In the genomic region with DNA sequence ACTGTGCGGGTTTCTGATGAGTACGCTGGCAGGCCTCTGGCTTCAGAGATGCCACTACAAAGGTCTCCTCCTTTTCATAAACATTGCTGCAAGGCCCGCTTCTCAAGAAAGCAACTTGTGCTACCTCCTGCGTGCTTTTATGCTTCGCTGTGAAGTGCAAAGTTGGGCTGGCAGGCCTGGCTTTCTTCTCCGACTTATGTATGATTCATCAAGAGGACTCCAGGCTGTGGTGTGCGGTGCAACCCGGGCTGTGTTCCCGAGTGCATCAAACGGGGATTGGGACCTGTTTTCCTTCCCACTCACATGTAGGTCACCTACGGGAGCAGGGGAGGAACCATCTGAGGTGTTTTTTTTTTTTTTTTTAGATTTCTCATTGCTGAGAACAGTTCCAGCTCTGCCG, we compare ENCODE assay signal across 18 cellular contexts.
"Had no signal": no experiment of that assay in that cellular context is flagged by ENCODE, and none has a peak within 500 bp of the region (broad histone marks: within the 10 kb centered on the region; RNA-seq: fewer than 3 reads in every experiment).

No MANE protein-coding gene starts in this region.

- H3K4me1 ChIP-seq: colonic mucosa, left ventricle myocardium inferior, lower lobe of right lung, right atrium auricular region, uterus had no signal

- H3K4me1 Mint-ChIP-seq: immature natural killer cell, naive B cell had no signal

- DNase-seq: colonic mucosa; dermis blood vessel endothelial cell; esophagus squamous epithelium; foreskin fibroblast; immature natural killer cell; kidney; left cardiac atrium; left ventricle myocardium inferior; lower lobe of right lung; mesendoderm; naive B cell; small intestine; stimulated activated CD4-positive, alpha-beta T cell treated with anti-CD3 and anti-CD28 coated beads, Interleukin-12 subunit alpha, Interleukin-12 subunit beta, amount 100 ng/mL, for 4 hours; stimulated activated naive CD4-positive, alpha-beta T cell treated with Interleukin-2 at 50 U/mL for 16 hours had no signal

- FAIRE-seq: kidney, small intestine had no signal

- H3K36me3 ChIP-seq: colonic mucosa, esophagus squamous epithelium, left ventricle myocardium inferior, lower lobe of right lung, right atrium auricular region, uterus had no signal

- H3K27ac Mint-ChIP-seq: immature natural killer cell, nephron, type B pancreatic cell had no signal

- H3K36me3 Mint-ChIP-seq: type B pancreatic cell had no signal

- H3K27me3 Mint-ChIP-seq: naive B cell had no signal

- H3K4me3 Mint-ChIP-seq: immature natural killer cell, naive B cell, nephron, type B pancreatic cell had no signal

- H3K27me3 ChIP-seq: colonic mucosa, esophagus squamous epithelium, right atrium auricular region, uterus had no signal

- H3K9me3 ChIP-seq: colonic mucosa, uterus had no signal

- H3K4me3 ChIP-seq: colonic mucosa, esophagus squamous epithelium, left ventricle myocardium inferior, lower lobe of right lung, right atrium auricular region, uterus had no signal

- H3K27ac ChIP-seq: colonic mucosa, esophagus squamous epithelium, left ventricle myocardium inferior, lower lobe of right lung, right atrium auricular region, uterus had no signal
